In genomic region chr3:48897401-48898376, GRCh38 we compare ENCODE assay signal across 8 cellular contexts. TPM values are rescaled to one million over a fixed set of nuclear protein-coding genes. Genes with fewer than 3 reads are reported as not detected.
DNase-seq lines count a peak whose midpoint lies in the region; ATAC-seq and TF ChIP-seq lines count a peak whose summit lies in the region.

No MANE protein-coding gene starts in this region.

- H3K36me3 ChIP-seq in Caco-2 (ENCODE audit: control insufficient read depth, insufficient read depth, low read length) (no peaks in the 10 kb centered on the region), iPS-15b (ENCODE audit: control insufficient read depth, insufficient read depth, low read length) (no peaks in the 10 kb centered on the region)

- H3K4me3 ChIP-seq in Caco-2 (ENCODE audit: low read depth, low read length) (peak overlapping the region; percentile 66), iPS-15b (ENCODE audit: low read depth, low read length) (peak overlapping the region; percentile 89)

- H3K4me1 ChIP-seq in Caco-2, result peaks cover 17% of the 10 kb centered on the region
- H3K4me1 ChIP-seq in iPS-15b (ENCODE audit: control insufficient read depth, insufficient read depth, low read length), result peaks cover 5% of the 10 kb centered on the region

- H3K9me3 Mint-ChIP-seq in Caco-2 (ENCODE audit: unreplicated experiment), result no peaks in the 10 kb centered on the region
- no peaks in the 10 kb centered on the region for H3K9me3 Mint-ChIP-seq in activated naive CD8-positive, alpha-beta T cell treated with anti-CD3 and anti-CD28 coated beads for 36 hours

- CTCF ChIA-PET in Caco-2 (lab: Charles Lee), result interaction anchor here (0.6 to 1.3 kb wide), 4 partner anchors 32 to 180 kb away, joined by 3 to 6 read pairs (median 4); no protein-coding TSS in a partner anchor

- no peaks in the 10 kb centered on the region for H3K27me3 Mint-ChIP-seq in Caco-2 (ENCODE audit: insufficient read depth, unreplicated experiment)
- no peaks in the 10 kb centered on the region for H3K27me3 Mint-ChIP-seq in activated naive CD8-positive, alpha-beta T cell treated with anti-CD3 and anti-CD28 coated beads for 36 hours

- H3K27ac Mint-ChIP-seq in Caco-2 (ENCODE audit: unreplicated experiment), result peak overlapping the region; percentile 46
- H3K27ac Mint-ChIP-seq in activated naive CD8-positive, alpha-beta T cell treated with anti-CD3 and anti-CD28 coated beads for 36 hours, result peak overlapping the region; percentile 93

- POLR2A ChIA-PET in Caco-2 (lab: Charles Lee), result interaction anchor here (0.6 to 1.6 kb wide), 5 partner anchors 21 to 180 kb away, joined by 3 to 8 read pairs (median 4); partner anchors contain the start of gene ARIH2

- no peak for TF ChIP-seq CTCF in Caco-2 (IDR thresholded peaks at IDR 0.05; ENCODE audit: insufficient read depth in 1 of 2, low read depth in 1 of 2, low read length in 1 of 2, severe bottlenecking in 1 of 2, unreplicated experiment in 1 of 2)

- H3K27me3 ChIP-seq in Caco-2 (replicated peaks; ENCODE audit: control insufficient read depth, insufficient read depth, low read length) (no peaks in the 10 kb centered on the region), iPS-15b (ENCODE audit: control insufficient read depth, insufficient read depth, low read length) (no peaks in the 10 kb centered on the region)

- no peaks in the 10 kb centered on the region for H3K9me3 ChIP-seq in Caco-2
- no peaks in the 10 kb centered on the region for H3K9me3 ChIP-seq in iPS-15b (ENCODE audit: control insufficient read depth, insufficient read depth, low read length)

- intact Hi-C loops in Caco-2 (cut with micrococcal nuclease; ENCODE audit: unreplicated experiment), result loop anchor here (1.0 to 2.0 kb wide), 2 partner anchors 21 to 50 kb away; partner anchors contain the start of genes ARIH2 and PRKAR2A

- ATAC-seq in HG02885 (IDR thresholded peaks at IDR 0.05; ENCODE audit: poor library complexity, unreplicated experiment), result peak; percentile 6
- no peak for ATAC-seq in stimulated activated naive CD8-positive, alpha-beta T cell treated with anti-CD3 and anti-CD28 coated beads, Interleukin-15, Interleukin-2, amounts not matched to agents 100 U/mL and 50 U/mL, for 24 hours
- ATAC-seq in GM21423 (IDR thresholded peaks at IDR 0.05; ENCODE audit: unreplicated experiment), result no peak

- H3K9ac ChIP-seq in iPS-15b (ENCODE audit: low read depth, low read length), result peak overlapping the region; percentile 26

- BruUV-seq in Caco-2 (replicated peaks; lab: Mats Ljungman, UMichigan), result TSS peak; percentile 58

- peaks cover 24% of the 10 kb centered on the region for H3K4me1 Mint-ChIP-seq in Caco-2 (ENCODE audit: low read depth, unreplicated experiment)
- peaks cover 19% of the 10 kb centered on the region for H3K4me1 Mint-ChIP-seq in activated naive CD8-positive, alpha-beta T cell treated with anti-CD3 and anti-CD28 coated beads for 36 hours

- H3K4me3 Mint-ChIP-seq in Caco-2 (ENCODE audit: unreplicated experiment), result peak overlapping the region; percentile 92
- peak overlapping the region; percentile 94 for H3K4me3 Mint-ChIP-seq in activated naive CD8-positive, alpha-beta T cell treated with anti-CD3 and anti-CD28 coated beads for 36 hours

- H3K36me3 Mint-ChIP-seq in Caco-2 (ENCODE audit: insufficient read depth, unreplicated experiment), result no peaks in the 10 kb centered on the region
- H3K36me3 Mint-ChIP-seq in activated naive CD8-positive, alpha-beta T cell treated with anti-CD3 and anti-CD28 coated beads for 36 hours, result no peaks in the 10 kb centered on the region

- DNase-seq in Caco-2 (peak; percentile 48 to 49), NCI-H1694 treated with DMSO at 0.1 percent for 48 hours (lab: John Stamatoyannopoulos, UW) (no peak), NCI-H82 treated with DMSO at 0.1 percent for 48 hours (lab: John Stamatoyannopoulos, UW; ENCODE audit: unreplicated experiment) (no peak)
- peak; percentile 10 for DNase-seq in activated naive CD8-positive, alpha-beta T cell treated with anti-CD3 and anti-CD28 coated beads for 36 hours
- peak; percentile 20 for DNase-seq in stimulated activated naive CD8-positive, alpha-beta T cell treated with anti-CD3 and anti-CD28 coated beads, Interleukin-15, Interleukin-2, amounts not matched to agents 100 U/mL and 50 U/mL, for 24 hours

RNA-seq across cellular contexts. Expression of gene SLC25A20, which starts 1.0 kb away (rescaled TPM):
- total RNA-seq in Caco-2 (2022), result 17.0 and 19.3 TPM in 2 replicates
- total RNA-seq in activated naive CD8-positive, alpha-beta T cell treated with anti-CD3 and anti-CD28 coated beads for 36 hours, result 10 to 100 TPM; 19.2 to 23.9 TPM

RNA-seq across cellular contexts. Expression of gene ARIH2, which starts 21.0 kb away (rescaled TPM):
- 106 and 133 TPM in 2 replicates for total RNA-seq in Caco-2 (2022)
- 100 to 1,000 TPM; 126 TPM for total RNA-seq in activated naive CD8-positive, alpha-beta T cell treated with anti-CD3 and anti-CD28 coated beads for 36 hours

RNA-seq across cellular contexts. Expression of gene PRKAR2A, which starts 50.0 kb away (rescaled TPM):
- total RNA-seq in Caco-2 (2022), result 56.3 and 67.3 TPM in 2 replicates
- total RNA-seq in activated naive CD8-positive, alpha-beta T cell treated with anti-CD3 and anti-CD28 coated beads for 36 hours, result 10 to 100 TPM; 42.8 to 45.2 TPM

Comparison
In these comparisons a context has a peak if more than half of its experiments do, and no peak if none do; other contexts are left out.
1. DNase-seq: peak in Caco-2 (2 of 2), activated naive CD8-positive, alpha-beta T cell treated with anti-CD3 and anti-CD28 coated beads for 36 hours (single experiment) and stimulated activated naive CD8-positive, alpha-beta T cell treated with anti-CD3 and anti-CD28 coated beads, Interleukin-15, Interleukin-2, amounts not matched to agents 100 U/mL and 50 U/mL, for 24 hours (single experiment); none in NCI-H1694 treated with DMSO at 0.1 percent for 48 hours (single experiment) and NCI-H82 treated with DMSO at 0.1 percent for 48 hours (single experiment).